Comparison of ENCODE assay signal across 2 cellular contexts in the genomic region with DNA sequence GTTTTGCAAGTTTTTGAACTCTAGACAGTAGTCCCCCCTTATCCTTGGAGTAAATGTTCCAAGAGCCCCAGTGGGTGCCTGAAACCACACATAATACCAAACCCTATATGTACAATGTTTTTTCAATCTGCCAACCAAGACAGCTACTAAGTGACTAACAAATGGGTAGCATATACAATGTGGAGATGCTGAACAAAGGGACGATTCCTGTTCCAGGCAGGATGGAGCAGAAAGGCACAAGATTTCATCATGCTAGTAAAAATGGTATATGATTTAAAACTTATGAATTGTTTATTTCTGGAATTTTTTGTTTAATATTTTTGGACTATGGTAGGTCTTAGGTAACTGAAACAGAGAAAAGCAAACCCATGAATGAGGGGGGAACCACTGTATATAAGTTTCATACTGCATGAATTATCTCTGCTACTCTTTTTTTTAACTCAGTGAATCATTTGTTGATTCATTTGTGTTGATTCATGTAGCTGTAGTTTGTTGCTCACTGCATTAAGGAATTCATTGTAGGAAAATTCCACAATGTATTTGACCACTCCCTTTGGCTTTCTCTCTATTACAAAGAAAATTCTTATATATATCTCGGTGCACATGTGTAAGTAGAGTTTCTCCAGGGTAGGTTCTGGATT.
A peak's percentile ranks its signal among the peaks of the same experiment; 100 is the strongest.
TF ChIP-seq lines count a peak whose summit lies in the region.

No MANE protein-coding gene starts in this region.

TF ChIP-seq in SK-N-SH, 30 proteins besides CTCF, POLR2A, EP300 and RAD21 (continues in another document):
- TF ChIP-seq CHD2 (IDR thresholded peaks at IDR 0.05; ENCODE audit: low read length, partially characterized antibody) (no peak), GATA2 (CRISPR knock-in tag; IDR thresholded peaks at IDR 0.05) (no peak), TEAD4 (IDR thresholded peaks at IDR 0.05; ENCODE audit: borderline replicate concordance, insufficient read depth) (0 out of 2 replicates have a peak, but pooled peaks have one; percentile 31), TAF1 (IDR thresholded peaks at IDR 0.05; ENCODE audit: borderline replicate concordance, low read depth, low read length) (no peak), JUND (IDR thresholded peaks at IDR 0.05) (peak; percentile 65), TCF12 (IDR thresholded peaks at IDR 0.05) (peak; percentile 48; the same call in 1 of the 2 replicates), RXRA (IDR thresholded peaks at IDR 0.05; ENCODE audit: borderline replicate concordance, low read depth) (no peak), POLR2AphosphoS5 (IDR thresholded peaks at IDR 0.05; ENCODE audit: low read depth, low read length) (no peak), RFX5 (IDR thresholded peaks at IDR 0.05; ENCODE audit: low read length) (no peak), FOXM1 (IDR thresholded peaks at IDR 0.05; ENCODE audit: low read depth) (no peak), NRF1 (IDR thresholded peaks at IDR 0.05; ENCODE audit: low read depth, low read length) (no peak), FOSL2 (IDR thresholded peaks at IDR 0.05; ENCODE audit: borderline replicate concordance, low read depth) (peak; percentile 86), RCOR1 (IDR thresholded peaks at IDR 0.05; ENCODE audit: low read length) (no peak), GABPA (IDR thresholded peaks at IDR 0.05; ENCODE audit: low read depth) (no peak)
- TF ChIP-seq, protein P1, sequence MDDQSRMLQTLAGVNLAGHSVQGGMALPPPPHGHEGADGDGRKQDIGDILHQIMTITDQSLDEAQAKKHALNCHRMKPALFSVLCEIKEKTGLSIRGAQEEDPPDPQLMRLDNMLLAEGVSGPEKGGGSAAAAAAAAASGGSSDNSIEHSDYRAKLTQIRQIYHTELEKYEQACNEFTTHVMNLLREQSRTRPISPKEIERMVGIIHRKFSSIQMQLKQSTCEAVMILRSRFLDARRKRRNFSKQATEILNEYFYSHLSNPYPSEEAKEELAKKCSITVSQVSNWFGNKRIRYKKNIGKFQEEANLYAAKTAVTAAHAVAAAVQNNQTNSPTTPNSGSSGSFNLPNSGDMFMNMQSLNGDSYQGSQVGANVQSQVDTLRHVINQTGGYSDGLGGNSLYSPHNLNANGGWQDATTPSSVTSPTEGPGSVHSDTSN (IDR thresholded peaks at IDR 0.05) = no peak
- TF ChIP-seq, protein P2, sequence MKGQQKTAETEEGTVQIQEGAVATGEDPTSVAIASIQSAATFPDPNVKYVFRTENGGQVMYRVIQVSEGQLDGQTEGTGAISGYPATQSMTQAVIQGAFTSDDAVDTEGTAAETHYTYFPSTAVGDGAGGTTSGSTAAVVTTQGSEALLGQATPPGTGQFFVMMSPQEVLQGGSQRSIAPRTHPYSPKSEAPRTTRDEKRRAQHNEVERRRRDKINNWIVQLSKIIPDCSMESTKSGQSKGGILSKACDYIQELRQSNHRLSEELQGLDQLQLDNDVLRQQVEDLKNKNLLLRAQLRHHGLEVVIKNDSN (IDR thresholded peaks at IDR 0.05; ENCODE audit: borderline replicate concordance, low read depth) = no peak
- TF ChIP-seq, protein P3, sequence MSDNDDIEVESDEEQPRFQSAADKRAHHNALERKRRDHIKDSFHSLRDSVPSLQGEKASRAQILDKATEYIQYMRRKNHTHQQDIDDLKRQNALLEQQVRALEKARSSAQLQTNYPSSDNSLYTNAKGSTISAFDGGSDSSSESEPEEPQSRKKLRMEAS (IDR thresholded peaks at IDR 0.05; ENCODE audit: low read depth) = 0 out of 2 replicates have a peak, but pooled peaks have one; percentile 20
- TF ChIP-seq, protein P4, sequence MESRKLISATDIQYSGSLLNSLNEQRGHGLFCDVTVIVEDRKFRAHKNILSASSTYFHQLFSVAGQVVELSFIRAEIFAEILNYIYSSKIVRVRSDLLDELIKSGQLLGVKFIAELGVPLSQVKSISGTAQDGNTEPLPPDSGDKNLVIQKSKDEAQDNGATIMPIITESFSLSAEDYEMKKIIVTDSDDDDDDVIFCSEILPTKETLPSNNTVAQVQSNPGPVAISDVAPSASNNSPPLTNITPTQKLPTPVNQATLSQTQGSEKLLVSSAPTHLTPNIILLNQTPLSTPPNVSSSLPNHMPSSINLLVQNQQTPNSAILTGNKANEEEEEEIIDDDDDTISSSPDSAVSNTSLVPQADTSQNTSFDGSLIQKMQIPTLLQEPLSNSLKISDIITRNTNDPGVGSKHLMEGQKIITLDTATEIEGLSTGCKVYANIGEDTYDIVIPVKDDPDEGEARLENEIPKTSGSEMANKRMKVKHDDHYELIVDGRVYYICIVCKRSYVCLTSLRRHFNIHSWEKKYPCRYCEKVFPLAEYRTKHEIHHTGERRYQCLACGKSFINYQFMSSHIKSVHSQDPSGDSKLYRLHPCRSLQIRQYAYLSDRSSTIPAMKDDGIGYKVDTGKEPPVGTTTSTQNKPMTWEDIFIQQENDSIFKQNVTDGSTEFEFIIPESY (IDR thresholded peaks at IDR 0.05; ENCODE audit: borderline replicate concordance, low read depth) = no peak
- TF ChIP-seq, protein P5, sequence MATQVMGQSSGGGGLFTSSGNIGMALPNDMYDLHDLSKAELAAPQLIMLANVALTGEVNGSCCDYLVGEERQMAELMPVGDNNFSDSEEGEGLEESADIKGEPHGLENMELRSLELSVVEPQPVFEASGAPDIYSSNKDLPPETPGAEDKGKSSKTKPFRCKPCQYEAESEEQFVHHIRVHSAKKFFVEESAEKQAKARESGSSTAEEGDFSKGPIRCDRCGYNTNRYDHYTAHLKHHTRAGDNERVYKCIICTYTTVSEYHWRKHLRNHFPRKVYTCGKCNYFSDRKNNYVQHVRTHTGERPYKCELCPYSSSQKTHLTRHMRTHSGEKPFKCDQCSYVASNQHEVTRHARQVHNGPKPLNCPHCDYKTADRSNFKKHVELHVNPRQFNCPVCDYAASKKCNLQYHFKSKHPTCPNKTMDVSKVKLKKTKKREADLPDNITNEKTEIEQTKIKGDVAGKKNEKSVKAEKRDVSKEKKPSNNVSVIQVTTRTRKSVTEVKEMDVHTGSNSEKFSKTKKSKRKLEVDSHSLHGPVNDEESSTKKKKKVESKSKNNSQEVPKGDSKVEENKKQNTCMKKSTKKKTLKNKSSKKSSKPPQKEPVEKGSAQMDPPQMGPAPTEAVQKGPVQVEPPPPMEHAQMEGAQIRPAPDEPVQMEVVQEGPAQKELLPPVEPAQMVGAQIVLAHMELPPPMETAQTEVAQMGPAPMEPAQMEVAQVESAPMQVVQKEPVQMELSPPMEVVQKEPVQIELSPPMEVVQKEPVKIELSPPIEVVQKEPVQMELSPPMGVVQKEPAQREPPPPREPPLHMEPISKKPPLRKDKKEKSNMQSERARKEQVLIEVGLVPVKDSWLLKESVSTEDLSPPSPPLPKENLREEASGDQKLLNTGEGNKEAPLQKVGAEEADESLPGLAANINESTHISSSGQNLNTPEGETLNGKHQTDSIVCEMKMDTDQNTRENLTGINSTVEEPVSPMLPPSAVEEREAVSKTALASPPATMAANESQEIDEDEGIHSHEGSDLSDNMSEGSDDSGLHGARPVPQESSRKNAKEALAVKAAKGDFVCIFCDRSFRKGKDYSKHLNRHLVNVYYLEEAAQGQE (IDR thresholded peaks at IDR 0.05; ENCODE audit: low read depth, low read length) = no peak
- TF ChIP-seq, protein P6, sequence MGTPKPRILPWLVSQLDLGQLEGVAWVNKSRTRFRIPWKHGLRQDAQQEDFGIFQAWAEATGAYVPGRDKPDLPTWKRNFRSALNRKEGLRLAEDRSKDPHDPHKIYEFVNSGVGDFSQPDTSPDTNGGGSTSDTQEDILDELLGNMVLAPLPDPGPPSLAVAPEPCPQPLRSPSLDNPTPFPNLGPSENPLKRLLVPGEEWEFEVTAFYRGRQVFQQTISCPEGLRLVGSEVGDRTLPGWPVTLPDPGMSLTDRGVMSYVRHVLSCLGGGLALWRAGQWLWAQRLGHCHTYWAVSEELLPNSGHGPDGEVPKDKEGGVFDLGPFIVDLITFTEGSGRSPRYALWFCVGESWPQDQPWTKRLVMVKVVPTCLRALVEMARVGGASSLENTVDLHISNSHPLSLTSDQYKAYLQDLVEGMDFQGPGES (IDR thresholded peaks at IDR 0.05; ENCODE audit: low read depth, low read length) = no peak

TF ChIP-seq in HepG2, 621 proteins besides CTCF, POLR2A, EP300 and RAD21:
- no peak for TF ChIP-seq CBX1 (IDR thresholded peaks at IDR 0.05; ENCODE audit: low read depth)
- no peak for TF ChIP-seq HOXD1 (CRISPR knock-in tag; IDR thresholded peaks at IDR 0.05)
- TF ChIP-seq, protein P7, sequence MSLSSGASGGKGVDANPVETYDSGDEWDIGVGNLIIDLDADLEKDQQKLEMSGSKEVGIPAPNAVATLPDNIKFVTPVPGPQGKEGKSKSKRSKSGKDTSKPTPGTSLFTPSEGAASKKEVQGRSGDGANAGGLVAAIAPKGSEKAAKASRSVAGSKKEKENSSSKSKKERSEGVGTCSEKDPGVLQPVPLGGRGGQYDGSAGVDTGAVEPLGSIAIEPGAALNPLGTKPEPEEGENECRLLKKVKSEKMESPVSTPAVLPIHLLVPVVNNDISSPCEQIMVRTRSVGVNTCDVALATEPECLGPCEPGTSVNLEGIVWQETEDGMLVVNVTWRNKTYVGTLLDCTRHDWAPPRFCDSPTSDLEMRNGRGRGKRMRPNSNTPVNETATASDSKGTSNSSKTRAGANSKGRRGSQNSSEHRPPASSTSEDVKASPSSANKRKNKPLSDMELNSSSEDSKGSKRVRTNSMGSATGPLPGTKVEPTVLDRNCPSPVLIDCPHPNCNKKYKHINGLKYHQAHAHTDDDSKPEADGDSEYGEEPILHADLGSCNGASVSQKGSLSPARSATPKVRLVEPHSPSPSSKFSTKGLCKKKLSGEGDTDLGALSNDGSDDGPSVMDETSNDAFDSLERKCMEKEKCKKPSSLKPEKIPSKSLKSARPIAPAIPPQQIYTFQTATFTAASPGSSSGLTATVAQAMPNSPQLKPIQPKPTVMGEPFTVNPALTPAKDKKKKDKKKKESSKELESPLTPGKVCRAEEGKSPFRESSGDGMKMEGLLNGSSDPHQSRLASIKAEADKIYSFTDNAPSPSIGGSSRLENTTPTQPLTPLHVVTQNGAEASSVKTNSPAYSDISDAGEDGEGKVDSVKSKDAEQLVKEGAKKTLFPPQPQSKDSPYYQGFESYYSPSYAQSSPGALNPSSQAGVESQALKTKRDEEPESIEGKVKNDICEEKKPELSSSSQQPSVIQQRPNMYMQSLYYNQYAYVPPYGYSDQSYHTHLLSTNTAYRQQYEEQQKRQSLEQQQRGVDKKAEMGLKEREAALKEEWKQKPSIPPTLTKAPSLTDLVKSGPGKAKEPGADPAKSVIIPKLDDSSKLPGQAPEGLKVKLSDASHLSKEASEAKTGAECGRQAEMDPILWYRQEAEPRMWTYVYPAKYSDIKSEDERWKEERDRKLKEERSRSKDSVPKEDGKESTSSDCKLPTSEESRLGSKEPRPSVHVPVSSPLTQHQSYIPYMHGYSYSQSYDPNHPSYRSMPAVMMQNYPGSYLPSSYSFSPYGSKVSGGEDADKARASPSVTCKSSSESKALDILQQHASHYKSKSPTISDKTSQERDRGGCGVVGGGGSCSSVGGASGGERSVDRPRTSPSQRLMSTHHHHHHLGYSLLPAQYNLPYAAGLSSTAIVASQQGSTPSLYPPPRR (CRISPR knock-in tag; IDR thresholded peaks at IDR 0.05; ENCODE audit: borderline replicate concordance) = no peak
- TF ChIP-seq ZNF225 (CRISPR knock-in tag; IDR thresholded peaks at IDR 0.05) = no peak
- TF ChIP-seq MTF1 (CRISPR knock-in tag; IDR thresholded peaks at IDR 0.05) = no peak
- TF ChIP-seq NFE2L1 (CRISPR knock-in tag; IDR thresholded peaks at IDR 0.05; ENCODE audit: borderline replicate concordance) = no peak
- no peak for TF ChIP-seq EHMT2 (IDR thresholded peaks at IDR 0.05; ENCODE audit: borderline replicate concordance, low read depth, low read length)
- TF ChIP-seq ZNF263 (CRISPR knock-in tag; IDR thresholded peaks at IDR 0.05) = no peak
- no peak for TF ChIP-seq ZNF552 (CRISPR knock-in tag; IDR thresholded peaks at IDR 0.05; ENCODE audit: borderline replicate concordance)
- TF ChIP-seq, protein P8, sequence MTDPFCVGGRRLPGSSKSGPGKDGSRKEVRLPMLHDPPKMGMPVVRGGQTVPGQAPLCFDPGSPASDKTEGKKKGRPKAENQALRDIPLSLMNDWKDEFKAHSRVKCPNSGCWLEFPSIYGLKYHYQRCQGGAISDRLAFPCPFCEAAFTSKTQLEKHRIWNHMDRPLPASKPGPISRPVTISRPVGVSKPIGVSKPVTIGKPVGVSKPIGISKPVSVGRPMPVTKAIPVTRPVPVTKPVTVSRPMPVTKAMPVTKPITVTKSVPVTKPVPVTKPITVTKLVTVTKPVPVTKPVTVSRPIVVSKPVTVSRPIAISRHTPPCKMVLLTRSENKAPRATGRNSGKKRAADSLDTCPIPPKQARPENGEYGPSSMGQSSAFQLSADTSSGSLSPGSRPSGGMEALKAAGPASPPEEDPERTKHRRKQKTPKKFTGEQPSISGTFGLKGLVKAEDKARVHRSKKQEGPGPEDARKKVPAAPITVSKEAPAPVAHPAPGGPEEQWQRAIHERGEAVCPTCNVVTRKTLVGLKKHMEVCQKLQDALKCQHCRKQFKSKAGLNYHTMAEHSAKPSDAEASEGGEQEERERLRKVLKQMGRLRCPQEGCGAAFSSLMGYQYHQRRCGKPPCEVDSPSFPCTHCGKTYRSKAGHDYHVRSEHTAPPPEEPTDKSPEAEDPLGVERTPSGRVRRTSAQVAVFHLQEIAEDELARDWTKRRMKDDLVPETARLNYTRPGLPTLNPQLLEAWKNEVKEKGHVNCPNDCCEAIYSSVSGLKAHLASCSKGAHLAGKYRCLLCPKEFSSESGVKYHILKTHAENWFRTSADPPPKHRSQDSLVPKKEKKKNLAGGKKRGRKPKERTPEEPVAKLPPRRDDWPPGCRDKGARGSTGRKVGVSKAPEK (CRISPR knock-in tag; IDR thresholded peaks at IDR 0.05; ENCODE audit: borderline replicate concordance) = no peak
- no peak for TF ChIP-seq ELF4 (CRISPR knock-in tag; IDR thresholded peaks at IDR 0.05; ENCODE audit: borderline replicate concordance)
- TF ChIP-seq U2AF1 (optimal IDR thresholded peaks at IDR 0.05; ENCODE audit: low read depth, low read length) = no peak
- no peak for TF ChIP-seq RBM39 (IDR thresholded peaks at IDR 0.05; ENCODE audit: low read depth, low read length, poor library complexity, severe bottlenecking)
- no peak for TF ChIP-seq ZNF747 (CRISPR knock-in tag; IDR thresholded peaks at IDR 0.05; ENCODE audit: borderline replicate concordance)
- TF ChIP-seq ZNF674 (CRISPR knock-in tag; IDR thresholded peaks at IDR 0.05; ENCODE audit: low read depth) = no peak
- TF ChIP-seq CEBPG (CRISPR knock-in tag; IDR thresholded peaks at IDR 0.05) = no peak
- TF ChIP-seq, protein P9, sequence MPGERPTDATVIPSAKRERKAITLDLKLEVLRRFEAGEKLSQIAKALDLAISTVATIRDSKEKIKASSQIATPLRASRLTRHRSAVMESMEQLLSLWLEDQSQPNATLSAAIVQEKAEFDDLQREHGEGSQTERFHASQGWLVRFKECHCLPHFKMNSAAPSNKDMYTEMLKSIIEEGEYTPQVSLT (CRISPR knock-in tag; IDR thresholded peaks at IDR 0.05; ENCODE audit: borderline replicate concordance, low read depth) = no peak
- TF ChIP-seq HHEX (CRISPR knock-in tag; IDR thresholded peaks at IDR 0.05) = no peak
